10 cellular contexts compared by ENCODE assay signal in the genomic region with DNA sequence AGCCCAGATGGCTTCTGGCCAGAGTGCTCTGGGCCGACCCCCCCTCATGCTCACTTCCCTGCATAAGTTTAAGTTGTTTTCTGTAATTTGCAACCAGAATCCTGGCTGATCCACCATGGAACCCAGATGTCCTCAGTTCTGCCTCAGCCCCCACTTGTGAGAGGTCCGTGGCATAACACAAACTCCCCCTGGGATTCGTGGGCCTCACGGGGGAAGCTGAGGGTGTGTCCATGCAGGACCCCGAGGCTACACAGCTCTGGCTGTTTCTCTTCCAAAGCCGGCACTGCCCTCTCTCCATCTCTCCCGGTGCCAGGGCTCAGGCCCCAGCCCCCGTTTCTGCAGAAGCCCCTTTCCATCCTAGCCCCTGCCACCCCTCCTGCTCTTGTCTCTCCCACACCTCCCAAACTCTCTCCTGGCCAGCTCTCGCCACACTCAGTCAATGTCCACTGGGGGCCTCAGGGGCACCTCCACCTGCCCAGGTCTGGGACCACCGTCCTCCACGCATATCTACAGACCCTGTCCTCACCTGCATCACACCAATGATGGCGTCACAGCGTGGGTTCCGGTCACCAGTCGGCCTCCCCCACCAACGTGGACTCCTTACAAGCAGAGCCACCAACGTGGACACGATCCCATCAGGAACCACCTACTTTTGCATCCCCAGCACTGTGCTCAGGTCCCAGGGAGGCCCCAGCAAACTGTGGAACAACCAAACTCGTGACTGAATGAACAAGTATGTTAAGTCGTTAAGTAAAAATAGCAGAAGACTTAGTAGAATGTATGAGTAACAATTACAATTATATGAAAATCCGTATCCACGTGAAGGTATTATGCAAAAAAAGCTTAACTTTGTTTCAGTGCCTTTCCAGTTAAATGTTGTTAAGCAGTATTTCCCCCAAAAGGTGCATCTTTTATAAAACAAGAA. TPM values are rescaled to one million over a fixed set of nuclear protein-coding genes. Genes with fewer than 3 reads are reported as not detected.
DNase-seq lines count a peak whose midpoint lies in the region; ATAC-seq and TF ChIP-seq lines count a peak whose summit lies in the region.
"Had no signal": no experiment of that assay in that cellular context is flagged by ENCODE, and none has a peak within 500 bp of the region (broad histone marks: within the 10 kb centered on the region; RNA-seq: fewer than 3 reads in every experiment).

No MANE protein-coding gene starts in this region.

- no peaks in the 10 kb centered on the region for H3K36me3 Mint-ChIP-seq in activated naive CD4-positive, alpha-beta T cell treated with anti-CD3 and anti-CD28 coated beads for 36 hours (ENCODE audit: low read depth)

- peaks cover 77% of the 10 kb centered on the region for H4K20me1 ChIP-seq in osteoblast (ENCODE audit: insufficient read depth, low read length)

- no peak overlapping the region for H3K27ac Mint-ChIP-seq in activated naive CD4-positive, alpha-beta T cell treated with anti-CD3 and anti-CD28 coated beads for 36 hours

- DNase-seq in NCI-H146 (lab: John Stamatoyannopoulos, UW) (peak; percentile 49), NCI-H146 treated with DMSO at 0.1 percent for 48 hours (lab: John Stamatoyannopoulos, UW; ENCODE audit: unreplicated experiment) (no peak), osteoblast (ENCODE audit: insufficient read length, low spot score, missing footprints) (peak; percentile 85), NCI-H2227 (lab: John Stamatoyannopoulos, UW; ENCODE audit: unreplicated experiment) (no peak), glomerular visceral epithelial cell (ENCODE audit: extremely low spot score) (no peak)
- DNase-seq in activated naive CD4-positive, alpha-beta T cell treated with anti-CD3 and anti-CD28 coated beads for 36 hours, result no peak
- DNase-seq: NCI-H1694 treated with DMSO at 0.1 percent for 48 hours, OCI-M1 had no signal

- 34 to 42% methylated on average over 9 to 13 of the region's 22 CpGs for WGBS in gastroesophageal sphincter (ENCODE audit: low coverage in 1 of 2), 2 donors

- H3K9me3 ChIP-seq in gastroesophageal sphincter (no peaks in the 10 kb centered on the region), osteoblast (ENCODE audit: low read depth, low read length) (no peaks in the 10 kb centered on the region)

- H3K4me3 ChIP-seq in gastroesophageal sphincter, result peak overlapping the region; percentile 38 to 45
- H3K4me3 ChIP-seq in osteoblast (ENCODE audit: insufficient read depth, low read length), result no peak overlapping the region

- H3K27me3 ChIP-seq in gastroesophageal sphincter (no peaks in the 10 kb centered on the region), osteoblast (ENCODE audit: insufficient read depth, low read length) (no peaks in the 10 kb centered on the region)

- no peaks in the 10 kb centered on the region for H3K4me1 Mint-ChIP-seq in activated naive CD4-positive, alpha-beta T cell treated with anti-CD3 and anti-CD28 coated beads for 36 hours (ENCODE audit: low read depth)

- intact Hi-C loops in activated naive CD4-positive, alpha-beta T cell treated with anti-CD3 and anti-CD28 coated beads for 36 hours (cut with micrococcal nuclease), result no loop called here

- H3K27ac ChIP-seq in gastroesophageal sphincter (peak overlapping the region; percentile 81 to 95 (median 86)), osteoblast (ENCODE audit: low read depth, low read length) (no peak overlapping the region)

- no peak for TF ChIP-seq EP300 in gastroesophageal sphincter (IDR thresholded peaks at IDR 0.05)

- H3K4me3 Mint-ChIP-seq in activated naive CD4-positive, alpha-beta T cell treated with anti-CD3 and anti-CD28 coated beads for 36 hours, result no peak overlapping the region

- H3K4me1 ChIP-seq in gastroesophageal sphincter (peaks cover 0 to 69% (median 19%) of the 10 kb centered on the region in 3 donors), osteoblast (ENCODE audit: insufficient read depth, low read length) (peaks cover 12% of the 10 kb centered on the region)

- H3K4me2 ChIP-seq in osteoblast (ENCODE audit: insufficient read depth, low read length), result no peak overlapping the region

- TF ChIP-seq POLR2A in gastroesophageal sphincter (IDR thresholded peaks at IDR 0.05), result no peak

- H3K9me3 Mint-ChIP-seq in activated naive CD4-positive, alpha-beta T cell treated with anti-CD3 and anti-CD28 coated beads for 36 hours, result no peaks in the 10 kb centered on the region

- H2AFZ ChIP-seq in osteoblast (ENCODE audit: low read length), result no peak overlapping the region

- H3K27me3 Mint-ChIP-seq in activated naive CD4-positive, alpha-beta T cell treated with anti-CD3 and anti-CD28 coated beads for 36 hours (ENCODE audit: low read depth), result no peaks in the 10 kb centered on the region

- peaks cover 100% of the 10 kb centered on the region for H3K79me2 ChIP-seq in osteoblast (ENCODE audit: insufficient read depth, low read length)

- ATAC-seq in gastroesophageal sphincter, result no peak
- no peak for ATAC-seq in GM19328 (IDR thresholded peaks at IDR 0.05; ENCODE audit: unreplicated experiment)

- TF ChIP-seq CTCF in gastroesophageal sphincter (IDR thresholded peaks at IDR 0.05), result no peak
- no peak for TF ChIP-seq CTCF in osteoblast (IDR thresholded peaks at IDR 0.05; ENCODE audit: extremely low read depth, low read depth, low read length)

- CTCF ChIA-PET in activated naive CD4-positive, alpha-beta T cell treated with anti-CD3 and anti-CD28 coated beads for 36 hours (lab: Charles Lee), result no interaction called here

- H3K36me3 ChIP-seq in gastroesophageal sphincter (no peaks in the 10 kb centered on the region), osteoblast (ENCODE audit: insufficient read depth, low read length) (no peaks in the 10 kb centered on the region)

RNA-seq across cellular contexts. Expression of a gene that starts 38.5 kb away (rescaled TPM):
- total RNA-seq in gastroesophageal sphincter, result 10 to 100 TPM; 40.8 to 73.8 (median 47.7) TPM
- 32.4 and 36.9 TPM in 2 replicates for total RNA-seq in osteoblast
- under 1 TPM; 0.67 to 0.91 TPM for total RNA-seq in activated naive CD4-positive, alpha-beta T cell treated with anti-CD3 and anti-CD28 coated beads for 36 hours

Comparison
In these comparisons a context has a peak if more than half of its experiments do, and no peak if none do; other contexts are left out.
1. DNase-seq: peak in NCI-H146 (single experiment) and osteoblast (single experiment); none in NCI-H146 treated with DMSO at 0.1 percent for 48 hours (single experiment), activated naive CD4-positive, alpha-beta T cell treated with anti-CD3 and anti-CD28 coated beads for 36 hours (single experiment), NCI-H2227 (single experiment) and glomerular visceral epithelial cell (single experiment).
2. RNA of a gene that starts 38.5 kb away (total RNA-seq): 40.8 to 73.8 TPM in gastroesophageal sphincter and 32.4 to 36.9 TPM in osteoblast; 0.67 to 0.91 TPM in activated naive CD4-positive, alpha-beta T cell treated with anti-CD3 and anti-CD28 coated beads for 36 hours; every median in the first group is over 10 times any median in the second.